Comparison of ENCODE assay signal across 10 cellular contexts in the genomic region with DNA sequence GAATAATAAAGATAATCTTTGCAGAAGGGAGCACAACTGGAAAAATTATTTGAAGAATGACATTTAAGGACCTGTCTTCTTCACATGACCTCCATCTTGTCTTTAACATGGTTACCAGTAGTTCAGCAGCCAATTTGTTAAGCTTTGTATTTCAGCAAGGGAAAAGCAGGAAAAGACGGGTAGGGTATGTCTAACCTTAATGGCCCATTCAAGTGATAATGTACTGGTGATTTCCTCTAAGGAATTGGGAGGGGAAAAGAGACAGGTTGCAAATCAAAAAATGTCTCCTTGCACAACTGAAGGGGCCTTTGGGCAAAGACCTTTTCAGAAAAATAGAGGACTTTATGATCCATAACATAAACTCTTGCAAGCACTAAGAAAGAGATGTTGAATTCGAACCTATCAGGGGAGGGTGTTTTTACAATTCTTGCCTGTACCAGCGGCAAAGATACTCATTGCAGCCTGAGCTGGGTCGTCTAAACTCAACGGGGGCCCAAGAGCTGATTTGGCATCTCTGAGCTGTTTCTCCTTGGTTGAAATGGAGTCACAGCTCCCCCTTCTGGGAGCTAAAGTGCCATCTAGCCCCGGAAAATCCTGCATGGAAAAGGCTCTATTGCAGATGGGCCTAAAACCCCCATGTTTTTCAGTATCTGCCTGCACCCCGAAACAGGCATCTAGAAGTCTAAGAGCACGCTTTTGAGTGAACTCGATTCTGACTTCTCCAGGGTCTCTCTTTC. TPM values are rescaled to one million over a fixed set of nuclear protein-coding genes. Genes with fewer than 3 reads are reported as not detected.
DNase-seq lines count a peak whose midpoint lies in the region; ATAC-seq, FAIRE-seq and TF ChIP-seq lines count a peak whose summit lies in the region.
"Had no signal": no experiment of that assay in that cellular context is flagged by ENCODE, and none has a peak within 500 bp of the region (broad histone marks: within the 10 kb centered on the region; RNA-seq: fewer than 3 reads in every experiment).

No MANE protein-coding gene starts in this region.

- H3K4me3 ChIP-seq in WERI-Rb-1 (ENCODE audit: low read depth, low read length) (no peak overlapping the region), stomach (no peak overlapping the region)

- FAIRE-seq in islet of Langerhans (lab: Jason Lieb, UNC): peak; percentile 9
- FAIRE-seq: A204.1 had no signal

- peaks cover 0 to 17% (median 9%) of the 10 kb centered on the region in 4 donors for H3K4me1 ChIP-seq in stomach

- no peaks in the 10 kb centered on the region for H3K36me3 ChIP-seq in WERI-Rb-1
- H3K36me3 ChIP-seq in stomach: no peaks in the 10 kb centered on the region

- TF ChIP-seq CTCF in WERI-Rb-1 (IDR thresholded peaks at IDR 0.05; ENCODE audit: low read depth, low read length): peak; percentile 91
- TF ChIP-seq CTCF in stomach (IDR thresholded peaks at IDR 0.05): no peak

- DNase-seq in DMS 273 (lab: John Stamatoyannopoulos, UW; ENCODE audit: unreplicated experiment): peak; percentile 85
- DNase-seq in DMS 273 treated with DMSO at 0.1 percent for 48 hours (lab: John Stamatoyannopoulos, UW): no peak
- DNase-seq in LoVo (ENCODE audit: low spot score): peak; percentile 4
- DNase-seq in WERI-Rb-1: peak; percentile 72
- no peak for DNase-seq in stomach

- peaks cover 5% of the 10 kb centered on the region for H3K27me3 ChIP-seq in WERI-Rb-1 (ENCODE audit: insufficient read depth, low read depth, severe bottlenecking)
- peaks cover 14 to 44% (median 31%) of the 10 kb centered on the region in 3 donors for H3K27me3 ChIP-seq in stomach

- H3K9me3 ChIP-seq in WERI-Rb-1 (ENCODE audit: severe bottlenecking): no peaks in the 10 kb centered on the region
- H3K9me3 ChIP-seq in stomach: peaks cover 0 to 21% (median 5%) of the 10 kb centered on the region in 4 donors

- WGBS in stomach, 5 donors: 12 to 15% (median 13%) methylated on average over 9 of the region's 9 CpGs

- no peak for ATAC-seq in GM21529 (IDR thresholded peaks at IDR 0.05; ENCODE audit: unreplicated experiment)
- no peak for ATAC-seq in GM21390 (IDR thresholded peaks at IDR 0.05; ENCODE audit: unreplicated experiment)

- no peak for TF ChIP-seq EP300 in stomach (IDR thresholded peaks at IDR 0.05)

- TF ChIP-seq POLR2A in stomach (IDR thresholded peaks at IDR 0.05): no peak

- intact Hi-C loops in stomach (cut with DNase I; ENCODE audit: low total_unique reads): no loop called here

- no peak overlapping the region for H3K27ac ChIP-seq in WERI-Rb-1
- H3K27ac ChIP-seq in stomach: no peak overlapping the region

RNA-seq across cellular contexts. Expression of a gene that starts 3.8 kb away (rescaled TPM):
- total RNA-seq in stomach: 1 to 10 TPM in 1 of 5 donors, not detected in 4; 1.1 TPM
- under 1 TPM in 2 of 3 donors, not detected in 1; 0.05 to 0.06 TPM for polyA plus RNA-seq in stomach
- total RNA-seq: activated CD8-positive, alpha-beta memory T cell treated with anti-CD3 and anti-CD28 coated beads for 36 hours had no signal

Comparison
In these comparisons a context has a peak if more than half of its experiments do, and no peak if none do; other contexts are left out.
1. DNase-seq: peak in DMS 273 (single experiment), LoVo (single experiment) and WERI-Rb-1 (single experiment); none in DMS 273 treated with DMSO at 0.1 percent for 48 hours (single experiment) and stomach (single experiment).